21 cellular contexts compared by ENCODE assay signal in the genomic region with DNA sequence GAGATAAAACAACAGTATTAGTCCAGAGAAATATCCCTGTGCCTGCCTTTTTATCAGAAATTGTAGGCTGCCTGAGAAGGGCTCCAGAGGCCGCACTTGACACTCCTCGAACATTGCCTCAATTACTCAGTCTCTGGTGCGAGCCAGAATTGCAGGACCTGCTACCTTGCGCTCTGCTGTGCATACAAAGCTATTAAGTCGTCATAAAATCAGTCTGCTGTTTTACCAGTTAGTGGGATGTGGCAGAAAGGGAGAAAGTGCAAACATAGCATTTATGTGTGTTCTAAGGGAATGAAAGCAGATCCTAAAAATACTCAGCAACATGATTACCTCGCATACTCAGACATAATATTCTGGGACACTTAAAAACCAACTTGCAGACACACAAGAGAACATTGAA.
DNase-seq lines count a peak whose midpoint lies in the region; ATAC-seq and TF ChIP-seq lines count a peak whose summit lies in the region.
"Had no signal": no experiment of that assay in that cellular context is flagged by ENCODE, and none has a peak within 500 bp of the region (broad histone marks: within the 10 kb centered on the region; RNA-seq: fewer than 3 reads in every experiment).

No MANE protein-coding gene starts in this region.

- H3K27ac ChIP-seq in CD8-positive, alpha-beta T cell (ENCODE audit: low read depth, low read length): no peak overlapping the region
- H3K27ac ChIP-seq in HEK293 (ENCODE audit: extremely low read depth, low read depth, low read length) (no peak overlapping the region), angular gyrus (ENCODE audit: low read depth, low read length) (peak overlapping the region; percentile 37)
- H3K27ac ChIP-seq: prostate gland, SJSA1 had no signal

- no peak overlapping the region for H3K4me3 Mint-ChIP-seq in CD8-positive, alpha-beta T cell
- no peak overlapping the region for H3K4me3 Mint-ChIP-seq in nephron
- H3K4me3 Mint-ChIP-seq: naive B cell had no signal

- no peak for TF ChIP-seq CTCF in CD8-positive, alpha-beta T cell (IDR thresholded peaks at IDR 0.05)
- TF ChIP-seq CTCF in HEK293 (tag by site-specific recombination; IDR thresholded peaks at IDR 0.05): no peak
- TF ChIP-seq CTCF in nephron (IDR thresholded peaks at IDR 0.05; ENCODE audit: unreplicated experiment in 3 of 3): no peak

- H3K4me3 ChIP-seq in CD8-positive, alpha-beta T cell (ENCODE audit: low read depth, low read length): no peak overlapping the region
- no peak overlapping the region for H3K4me3 ChIP-seq in HEK293 (ENCODE audit: low read depth, low read length)
- H3K4me3 ChIP-seq: lung, prostate gland, SJSA1 had no signal

- H3K36me3 Mint-ChIP-seq in CD8-positive, alpha-beta T cell: peaks cover 54% of the 10 kb centered on the region
- peaks cover 14% of the 10 kb centered on the region for H3K36me3 Mint-ChIP-seq in nephron (ENCODE audit: low read depth)
- H3K36me3 Mint-ChIP-seq: naive B cell had no signal

- intact Hi-C loops in CD8-positive, alpha-beta T cell (cut with DNase I, micrococcal nuclease): no loop called here

- no peaks in the 10 kb centered on the region for H3K27me3 ChIP-seq in CD8-positive, alpha-beta T cell (ENCODE audit: insufficient read depth, low read length)
- H3K27me3 ChIP-seq: SJSA1 had no signal

- no peaks in the 10 kb centered on the region for H3K9me3 ChIP-seq in CD8-positive, alpha-beta T cell (ENCODE audit: low read length)
- H3K9me3 ChIP-seq in HEK293 (ENCODE audit: control insufficient read depth, insufficient read depth, low read depth, low read length): no peaks in the 10 kb centered on the region
- H3K9me3 ChIP-seq: prostate gland, SJSA1 had no signal

- peaks cover 10% of the 10 kb centered on the region for H3K36me3 ChIP-seq in CD8-positive, alpha-beta T cell (ENCODE audit: insufficient read depth, low read length)
- peaks cover 0 to 18% of the 10 kb centered on the region in 2 experiments; a peak in 2 of 3 replicates for H3K36me3 ChIP-seq in HEK293 (ENCODE audit: control insufficient read depth in 2 of 2, insufficient read depth in 1 of 2, low read length in 2 of 2)
- H3K36me3 ChIP-seq: prostate gland had no signal

- no peaks in the 10 kb centered on the region for H3K4me1 ChIP-seq in CD8-positive, alpha-beta T cell (ENCODE audit: insufficient read depth, low read length)
- H3K4me1 ChIP-seq in HEK293 (ENCODE audit: control insufficient read depth, insufficient read depth, low read length): no peaks in the 10 kb centered on the region; the same call in none of the 2 replicates
- H3K4me1 ChIP-seq: prostate gland, SJSA1 had no signal

- ATAC-seq in CD8-positive, alpha-beta T cell: no peak
- no peak for ATAC-seq in HG03108 (IDR thresholded peaks at IDR 0.05; ENCODE audit: unreplicated experiment)
- ATAC-seq: activated CD4-positive, CD25-positive, alpha-beta regulatory T cell treated with anti-CD3 and anti-CD28 coated beads, Interleukin-2, amount 50 U/mL, for 24 hours had no signal

- no peaks in the 10 kb centered on the region for H3K27me3 Mint-ChIP-seq in CD8-positive, alpha-beta T cell (ENCODE audit: low read depth)
- no peaks in the 10 kb centered on the region for H3K27me3 Mint-ChIP-seq in nephron (ENCODE audit: low read depth)
- H3K27me3 Mint-ChIP-seq: naive B cell had no signal

- peaks cover 42% of the 10 kb centered on the region for H3K4me1 Mint-ChIP-seq in CD8-positive, alpha-beta T cell (ENCODE audit: low read depth)
- H3K4me1 Mint-ChIP-seq in nephron: peaks cover 38% of the 10 kb centered on the region
- H3K4me1 Mint-ChIP-seq: naive B cell had no signal

- POLR2A ChIA-PET in CD8-positive, alpha-beta T cell (lab: Charles Lee): interaction anchor here (1.6 kb wide), 1 partner anchor 100 kb away, joined by 3 read pairs; a partner anchor contains a TSS
- POLR2A ChIA-PET in HEK293 (lab: Yijun Ruan, JAX): interaction anchor here (1.4 kb wide), 1 partner anchor 100 kb away, joined by 4 read pairs; a partner anchor contains a TSS

- DNase-seq in CD8-positive, alpha-beta T cell: no peak
- no peak for DNase-seq in CD1c-positive myeloid dendritic cell (ENCODE audit: extremely low spot score)
- DNase-seq in activated CD4-positive, alpha-beta T cell treated with anti-CD3 and anti-CD28 coated beads for 4 hours: no peak
- no peak for DNase-seq in SW480 (ENCODE audit: low spot score)
- DNase-seq: activated effector memory CD4-positive, alpha-beta T cell treated with Interleukin-2 at 50 U/mL for 16 hours; AML-193; amygdala; DMS 273 treated with DMSO at 0.1 percent for 48 hours; glutamatergic neuron; naive B cell; NCI-H1694; NCI-H524; OCI-M1 had no signal

- CTCF ChIA-PET in CD8-positive, alpha-beta T cell (lab: Charles Lee): no interaction called here
- CTCF ChIA-PET in HEK293 (lab: Yijun Ruan, JAX): interaction anchor here (3.8 kb wide), 1 partner anchor 27 kb away, joined by 22 read pairs; no protein-coding TSS in a partner anchor

- H3K9me3 Mint-ChIP-seq in CD8-positive, alpha-beta T cell: no peaks in the 10 kb centered on the region
- no peaks in the 10 kb centered on the region for H3K9me3 Mint-ChIP-seq in nephron
- H3K9me3 Mint-ChIP-seq: naive B cell had no signal

- peak overlapping the region; percentile 29 for H3K27ac Mint-ChIP-seq in CD8-positive, alpha-beta T cell
- H3K27ac Mint-ChIP-seq in nephron: peak overlapping the region; percentile 59 to 89 (median 62)

TF ChIP-seq in HEK293, 187 proteins besides CTCF, POLR2A, EP300 and RAD21:
- TF ChIP-seq ZNF600 (tag by site-specific recombination; IDR thresholded peaks at IDR 0.05) (0 out of 2 replicates have a peak, but pooled peaks have one; percentile 43), TRIM28 (IDR thresholded peaks at IDR 0.05; ENCODE audit: borderline replicate concordance, low read length) (0 out of 2 replicates have a peak, but pooled peaks have one; percentile 29), ZNF660 (tag by site-specific recombination; IDR thresholded peaks at IDR 0.05) (0 out of 2 replicates have a peak, but pooled peaks have one; percentile 23), ZNF768 (tag by site-specific recombination; IDR thresholded peaks at IDR 0.05) (no peak), SP2 (tag by site-specific recombination; IDR thresholded peaks at IDR 0.05) (no peak)
